13 cellular contexts compared by ENCODE assay signal in the genomic region with DNA sequence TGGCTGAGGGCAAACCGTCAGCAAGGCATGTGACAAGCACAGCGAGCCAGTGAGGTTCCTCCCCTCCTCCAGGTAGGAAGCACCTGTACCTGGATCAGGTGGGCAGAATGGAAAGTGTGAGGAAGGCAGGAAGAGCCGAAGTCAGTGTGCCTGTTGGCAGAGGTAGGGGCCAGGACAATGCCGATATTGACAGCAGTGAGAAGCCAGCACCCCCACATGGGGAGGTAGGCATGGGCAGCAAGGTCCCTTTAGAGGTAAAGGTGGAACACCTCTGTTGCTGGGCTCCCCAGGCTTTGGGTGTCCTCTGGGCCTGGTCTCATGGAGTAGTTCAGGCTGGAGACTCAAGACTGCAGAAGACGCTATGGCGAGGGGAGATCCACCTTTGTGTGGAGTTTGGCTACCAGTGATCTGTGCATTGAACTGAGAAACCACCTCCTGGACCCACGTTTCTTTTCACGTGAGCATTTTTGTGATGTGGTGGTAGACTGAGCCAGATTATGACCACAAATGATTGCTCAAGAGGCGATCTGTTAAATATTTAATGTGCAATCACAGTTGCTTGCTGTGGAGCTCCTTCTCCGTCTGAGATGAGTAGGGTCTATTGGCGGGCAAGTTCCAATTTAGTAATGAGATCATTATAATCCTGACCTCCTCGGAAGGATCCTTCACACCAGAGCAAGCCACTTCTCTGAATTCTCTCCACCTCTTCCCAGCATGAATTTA.
"Had no signal": no experiment of that assay in that cellular context is flagged by ENCODE, and none has a peak within 500 bp of the region (broad histone marks: within the 10 kb centered on the region; RNA-seq: fewer than 3 reads in every experiment).

No MANE protein-coding gene starts in this region.

- H3K4me1 ChIP-seq: gastroesophageal sphincter, pancreas, thyroid gland, uterus had no signal

- H3K27ac ChIP-seq: gastroesophageal sphincter, pancreas, thyroid gland, uterus had no signal

- H3K36me3 ChIP-seq: gastroesophageal sphincter, pancreas, thyroid gland, uterus had no signal

- H3K4me1 Mint-ChIP-seq: mesothelial cell of epicardium had no signal

- ATAC-seq: activated T-helper 17 cell treated with anti-CD3 and anti-CD28 coated beads, Interleukin-2, amount 50 U/mL, for 72 hours; gastroesophageal sphincter; left colon; pancreas; stimulated activated naive B cell treated with anti-CD40 and anti-IgM and Interleukin-4, amounts not matched to agents 10 μg/mL and 1 μg/mL and 100 μg/mL, for 72 hours had no signal

- H3K27ac Mint-ChIP-seq: activated naive CD4-positive, alpha-beta T cell treated with anti-CD3 and anti-CD28 coated beads, Interleukin-2, amount 10 ng/mL, durations not matched to agents 7 days and 5 days; activated T-helper 17 cell treated with anti-CD3 and anti-CD28 coated beads, Interleukin-2, amount 50 U/mL, for 72 hours; mesothelial cell of epicardium; stimulated activated naive B cell treated with anti-CD40 and anti-IgM and Interleukin-4, amounts not matched to agents 10 μg/mL and 1 μg/mL and 100 μg/mL, for 72 hours had no signal

- H3K9me3 ChIP-seq: gastroesophageal sphincter, pancreas, thyroid gland, uterus had no signal

- H3K4me3 ChIP-seq: gastroesophageal sphincter, lung, pancreas, thyroid gland, uterus had no signal

- H3K27me3 Mint-ChIP-seq: activated T-helper 17 cell treated with anti-CD3 and anti-CD28 coated beads, Interleukin-2, amount 50 U/mL, for 72 hours had no signal

- H3K4me3 Mint-ChIP-seq: activated naive CD4-positive, alpha-beta T cell treated with anti-CD3 and anti-CD28 coated beads, Interleukin-2, amount 10 ng/mL, durations not matched to agents 7 days and 5 days; activated T-helper 17 cell treated with anti-CD3 and anti-CD28 coated beads, Interleukin-2, amount 50 U/mL, for 72 hours; mesothelial cell of epicardium; stimulated activated naive B cell treated with anti-CD40 and anti-IgM and Interleukin-4, amounts not matched to agents 10 μg/mL and 1 μg/mL and 100 μg/mL, for 72 hours had no signal

- H3K27me3 ChIP-seq: thyroid gland, uterus had no signal

- H3K9me3 Mint-ChIP-seq: activated naive CD4-positive, alpha-beta T cell treated with anti-CD3 and anti-CD28 coated beads, Interleukin-2, amount 10 ng/mL, durations not matched to agents 7 days and 5 days; activated T-helper 17 cell treated with anti-CD3 and anti-CD28 coated beads, Interleukin-2, amount 50 U/mL, for 72 hours; mesothelial cell of epicardium; stimulated activated naive B cell treated with anti-CD40 and anti-IgM and Interleukin-4, amounts not matched to agents 10 μg/mL and 1 μg/mL and 100 μg/mL, for 72 hours had no signal

- DNase-seq: activated CD4-positive, CD25-positive, alpha-beta regulatory T cell treated with anti-CD3 and anti-CD28 coated beads, Interleukin-2, amount 50 U/mL, for 72 hours; activated naive CD4-positive, alpha-beta T cell treated with anti-CD3 and anti-CD28 coated beads, Interleukin-2, amount 10 ng/mL, durations not matched to agents 7 days and 5 days; dermis blood vessel endothelial cell; left colon; pancreas; stimulated activated naive B cell treated with anti-CD40 and anti-IgM and Interleukin-4, amounts not matched to agents 10 μg/mL and 1 μg/mL and 100 μg/mL, for 72 hours; T-helper 9 cell; thyroid gland; uterus had no signal

- H3K36me3 Mint-ChIP-seq: activated naive CD4-positive, alpha-beta T cell treated with anti-CD3 and anti-CD28 coated beads, Interleukin-2, amount 10 ng/mL, durations not matched to agents 7 days and 5 days; mesothelial cell of epicardium; stimulated activated naive B cell treated with anti-CD40 and anti-IgM and Interleukin-4, amounts not matched to agents 10 μg/mL and 1 μg/mL and 100 μg/mL, for 72 hours had no signal
